9 cellular contexts compared by ENCODE assay signal in genomic region chr5:124383693-124384092, GRCh38.
"Had no signal": no experiment of that assay in that cellular context is flagged by ENCODE, and none has a peak within 500 bp of the region (broad histone marks: within the 10 kb centered on the region; RNA-seq: fewer than 3 reads in every experiment).

No MANE protein-coding gene starts in this region.

- H3K27ac ChIP-seq: GM23248, KMS-11 had no signal

- H3K36me3 ChIP-seq: HAP-1 had no signal

- FAIRE-seq: HTR-8/SVneo had no signal

- H3K4me3 Mint-ChIP-seq: IgD-negative memory B cell had no signal

- H3K36me3 Mint-ChIP-seq: IgD-negative memory B cell had no signal

- H3K27ac Mint-ChIP-seq: IgD-negative memory B cell had no signal

- H3K4me3 ChIP-seq: GM23248, HAP-1 had no signal

- H3K4me1 ChIP-seq: HAP-1 had no signal

- DNase-seq: GM23248, GOT3, H7, KBM-7 had no signal

- H3K27me3 Mint-ChIP-seq: IgD-negative memory B cell had no signal

- H3K4me1 Mint-ChIP-seq: IgD-negative memory B cell had no signal

- ATAC-seq: HCT116 had no signal
